29 cellular contexts compared by ENCODE assay signal in the genomic region with DNA sequence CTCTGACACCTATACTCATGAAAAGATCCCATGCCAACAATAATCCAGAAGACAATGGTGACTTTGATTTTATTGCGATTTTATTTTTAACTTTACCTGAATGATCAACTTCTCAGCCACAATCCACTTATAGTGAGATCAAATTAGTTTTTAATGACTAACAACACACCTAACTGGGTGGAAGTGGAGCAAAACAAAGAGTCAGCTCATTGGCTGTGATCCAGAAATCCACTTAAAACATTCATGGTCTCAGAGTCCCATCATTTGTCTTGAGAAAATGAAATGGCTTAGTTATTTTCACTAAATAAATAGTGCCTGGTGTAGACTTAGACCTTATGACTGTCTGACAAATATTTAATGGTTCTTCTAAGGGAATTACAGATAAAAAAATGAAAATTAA.
"Had no signal": no experiment of that assay in that cellular context is flagged by ENCODE, and none has a peak within 500 bp of the region (broad histone marks: within the 10 kb centered on the region; RNA-seq: fewer than 3 reads in every experiment).

No MANE protein-coding gene starts in this region.

- H3K27me3 ChIP-seq: ascending aorta, breast epithelium, esophagus squamous epithelium, gastroesophageal sphincter, heart right ventricle, hepatocyte had no signal

- H3K4me3 ChIP-seq: ascending aorta, breast epithelium, esophagus squamous epithelium, gastroesophageal sphincter, heart right ventricle, hepatocyte had no signal

- H3K36me3 ChIP-seq: ascending aorta, breast epithelium, esophagus squamous epithelium, gastroesophageal sphincter, heart right ventricle had no signal

- ATAC-seq: activated naive CD4-positive, alpha-beta T cell treated with anti-CD3 and anti-CD28 coated beads, Interleukin-2, amount 50 U/mL, for 72 hours; activated T-cell treated with anti-CD3 and anti-CD28 coated beads, Interleukin-2, amount 50 U/mL, for 72 hours; effector memory CD8-positive, alpha-beta T cell; gastroesophageal sphincter; heart right ventricle; WTC11 had no signal

- FAIRE-seq: colon, TTC549 had no signal

- DNase-seq: activated CD4-positive, alpha-beta memory T cell treated with anti-CD3 and anti-CD28 coated beads, Interleukin-2, amount 10 ng/mL, durations not matched to agents 7 days and 5 days; activated CD4-positive, alpha-beta T cell treated with anti-CD3 and anti-CD28 coated beads for 1 hour; activated CD4-positive, alpha-beta T cell treated with anti-CD3 and anti-CD28 coated beads for 4 hours; activated CD4-positive, alpha-beta T cell treated with anti-CD3 and anti-CD28 coated beads, Interleukin-2, amount 10 ng/mL, durations not matched to agents 7 days and 5 days; activated CD4-positive, alpha-beta T cell treated with anti-CD3 and anti-CD28 coated beads, Interleukin-2, amount 50 U/mL, for 4 hours; activated CD8-positive, alpha-beta memory T cell treated with anti-CD3 and anti-CD28 coated beads, Interleukin-2, amount 50 U/mL, for 48 hours; activated gamma-delta T cell; activated naive CD4-positive, alpha-beta T cell; activated naive CD4-positive, alpha-beta T cell treated with anti-CD3 and anti-CD28 coated beads, Interleukin-2, amount 10 ng/mL, durations not matched to agents 7 days and 5 days; activated naive CD8-positive, alpha-beta T cell treated with anti-CD3 and anti-CD28 coated beads, Interleukin-2, amount 10 ng/mL, durations not matched to agents 7 days and 5 days; activated T-cell treated with anti-CD3 and anti-CD28 coated beads for 4 hours; activated T-cell treated with anti-CD3 and anti-CD28 coated beads, Interleukin-2, amount 50 U/mL, for 24 hours; activated T-cell treated with anti-CD3 and anti-CD28 coated beads, Interleukin-2, amount 50 U/mL, for 72 hours; cortex of kidney; dermis blood vessel endothelial cell; effector CD4-positive, alpha-beta T cell; effector memory CD8-positive, alpha-beta T cell; esophagus squamous epithelium; foreskin melanocyte; heart right ventricle; T-helper 2 cell had no signal
